ENCODE assay signal across 17 cellular contexts in genomic region chr12:105194947-105195346, GRCh38.
"Had no signal": no experiment of that assay in that cellular context is flagged by ENCODE, and none has a peak within 500 bp of the region (broad histone marks: within the 10 kb centered on the region; RNA-seq: fewer than 3 reads in every experiment).

No MANE protein-coding gene starts in this region.

- H3K27me3 Mint-ChIP-seq: naive thymus-derived CD8-positive, alpha-beta T cell had no signal

- H3K27me3 ChIP-seq: hepatocyte, neutrophil, suprapubic skin, thyroid gland, upper lobe of left lung, uterus had no signal

- H3K36me3 ChIP-seq: uterus had no signal

- H3K27ac ChIP-seq: coronary artery, hepatocyte, suprapubic skin, thyroid gland, upper lobe of left lung, uterus had no signal

- DNase-seq: effector CD4-positive, alpha-beta T cell; foreskin melanocyte; kidney; left cardiac atrium; left ventricle myocardium superior; mucosa of descending colon; naive thymus-derived CD8-positive, alpha-beta T cell; stimulated activated CD4-positive, alpha-beta T cell treated with anti-CD3 and anti-CD28 coated beads, Interleukin-2, amount 100 ng/mL, for 48 hours; stimulated activated naive CD8-positive, alpha-beta T cell treated with anti-CD3 and anti-CD28 coated beads, Interleukin-15, Interleukin-2, amounts not matched to agents 100 U/mL and 50 U/mL, for 24 hours; thyroid gland; upper lobe of left lung; uterus had no signal

- H3K4me3 Mint-ChIP-seq: naive thymus-derived CD8-positive, alpha-beta T cell had no signal

- H3K4me3 ChIP-seq: coronary artery, hepatocyte, mucosa of descending colon, smooth muscle cell, suprapubic skin, thyroid gland, upper lobe of left lung, uterus had no signal

- H3K9me3 ChIP-seq: mucosa of descending colon, neutrophil, suprapubic skin, thyroid gland, upper lobe of left lung, uterus had no signal

- H3K9me3 Mint-ChIP-seq: naive thymus-derived CD8-positive, alpha-beta T cell had no signal

- H3K4me1 ChIP-seq: suprapubic skin, thyroid gland, upper lobe of left lung, uterus had no signal
